In the genomic region with DNA sequence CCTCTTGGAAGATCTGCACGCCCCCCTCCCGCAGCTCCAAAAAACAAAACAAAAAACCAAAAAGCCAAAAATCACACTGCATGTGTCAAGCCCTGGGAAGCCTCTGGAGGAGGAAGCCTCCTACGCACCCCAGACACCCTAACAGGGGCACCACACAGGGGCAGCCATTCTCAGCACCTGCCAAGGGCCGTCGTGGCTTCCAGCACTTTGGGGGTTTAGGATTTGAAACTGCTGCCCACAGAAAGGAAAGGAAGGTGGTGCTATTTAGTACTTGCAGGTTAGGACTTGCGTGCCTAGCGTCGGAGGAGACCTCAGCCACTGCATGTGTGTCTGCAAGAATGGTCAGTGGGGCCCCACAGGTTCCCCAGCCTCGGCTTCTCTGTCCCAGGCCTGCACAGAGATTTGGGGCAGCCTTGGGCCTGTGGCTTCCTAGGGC, we compare ENCODE assay signal across 1 cellular context.
TF ChIP-seq lines count a peak whose summit lies in the region.

No MANE protein-coding gene starts in this region.

TF ChIP-seq in IMR-90, 13 proteins besides CTCF, POLR2A, EP300 and RAD21 (continued from another document):
- TF ChIP-seq, protein P1, sequence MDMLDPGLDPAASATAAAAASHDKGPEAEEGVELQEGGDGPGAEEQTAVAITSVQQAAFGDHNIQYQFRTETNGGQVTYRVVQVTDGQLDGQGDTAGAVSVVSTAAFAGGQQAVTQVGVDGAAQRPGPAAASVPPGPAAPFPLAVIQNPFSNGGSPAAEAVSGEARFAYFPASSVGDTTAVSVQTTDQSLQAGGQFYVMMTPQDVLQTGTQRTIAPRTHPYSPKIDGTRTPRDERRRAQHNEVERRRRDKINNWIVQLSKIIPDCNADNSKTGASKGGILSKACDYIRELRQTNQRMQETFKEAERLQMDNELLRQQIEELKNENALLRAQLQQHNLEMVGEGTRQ (IDR thresholded peaks at IDR 0.05; ENCODE audit: low read depth, low read length): no peak
